In the genomic region with DNA sequence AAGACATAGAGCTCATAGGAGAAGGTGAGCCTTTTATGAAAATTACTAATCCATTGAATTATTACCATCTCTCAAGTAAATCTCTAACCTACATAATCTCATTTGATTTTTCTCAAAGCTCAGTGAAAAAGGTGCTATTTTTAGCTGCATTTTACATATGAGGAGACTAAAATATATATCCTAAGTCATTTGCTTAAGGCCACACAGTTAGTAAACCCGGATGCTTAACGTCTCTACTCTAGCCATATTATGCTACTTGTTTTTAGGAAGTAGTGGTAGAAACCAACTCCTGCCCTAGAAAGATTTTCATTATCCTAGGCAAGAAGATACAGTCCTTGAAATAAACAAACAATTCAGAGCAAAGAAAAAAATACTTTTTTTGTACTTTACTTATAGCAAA, we compare ENCODE assay signal across 12 cellular contexts.
"Had no signal": no experiment of that assay in that cellular context is flagged by ENCODE, and none has a peak within 500 bp of the region (broad histone marks: within the 10 kb centered on the region; RNA-seq: fewer than 3 reads in every experiment).

No MANE protein-coding gene starts in this region.

- DNase-seq: activated effector memory CD4-positive, alpha-beta T cell treated with Interleukin-2 at 50 U/mL for 16 hours; activated T-cell treated with anti-CD3 and anti-CD28 coated beads, Interleukin-2, amount 50 U/mL, for 24 hours; amygdala; sigmoid colon; stimulated activated CD4-positive, alpha-beta T cell treated with anti-CD3 and anti-CD28 coated beads, Interleukin-2, amount 100 ng/mL, for 24 hours; stimulated activated naive CD4-positive, alpha-beta T cell; substantia nigra had no signal

- H3K4me3 Mint-ChIP-seq: activated naive CD4-positive, alpha-beta T cell treated with anti-CD3 and anti-CD28 coated beads, Interleukin-2, amount 50 U/mL, for 24 hours; activated T-cell treated with anti-CD3 and anti-CD28 coated beads, Interleukin-2, amount 50 U/mL, for 24 hours; brain; neural crest cell; type B pancreatic cell had no signal

- H3K4me1 ChIP-seq: sigmoid colon had no signal

- H3K79me2 ChIP-seq: hepatocyte had no signal

- H3K9me3 Mint-ChIP-seq: activated naive CD4-positive, alpha-beta T cell treated with anti-CD3 and anti-CD28 coated beads, Interleukin-2, amount 50 U/mL, for 24 hours; activated T-cell treated with anti-CD3 and anti-CD28 coated beads, Interleukin-2, amount 50 U/mL, for 24 hours; type B pancreatic cell had no signal

- H3K27ac Mint-ChIP-seq: activated naive CD4-positive, alpha-beta T cell treated with anti-CD3 and anti-CD28 coated beads, Interleukin-2, amount 50 U/mL, for 24 hours; activated T-cell treated with anti-CD3 and anti-CD28 coated beads, Interleukin-2, amount 50 U/mL, for 24 hours; brain; type B pancreatic cell had no signal

- H3K36me3 Mint-ChIP-seq: activated naive CD4-positive, alpha-beta T cell treated with anti-CD3 and anti-CD28 coated beads, Interleukin-2, amount 50 U/mL, for 24 hours; brain; type B pancreatic cell had no signal

- H3K4me2 ChIP-seq: hepatocyte had no signal

- H3K4me1 Mint-ChIP-seq: activated naive CD4-positive, alpha-beta T cell treated with anti-CD3 and anti-CD28 coated beads, Interleukin-2, amount 50 U/mL, for 24 hours; brain; neural crest cell had no signal

- H3K4me3 ChIP-seq: hepatocyte, sigmoid colon had no signal

- H3K27me3 ChIP-seq: hepatocyte, sigmoid colon had no signal

- H3K36me3 ChIP-seq: sigmoid colon had no signal

- H3K27ac ChIP-seq: hepatocyte, sigmoid colon had no signal
